ENCODE assay signal across 9 cellular contexts in the genomic region with DNA sequence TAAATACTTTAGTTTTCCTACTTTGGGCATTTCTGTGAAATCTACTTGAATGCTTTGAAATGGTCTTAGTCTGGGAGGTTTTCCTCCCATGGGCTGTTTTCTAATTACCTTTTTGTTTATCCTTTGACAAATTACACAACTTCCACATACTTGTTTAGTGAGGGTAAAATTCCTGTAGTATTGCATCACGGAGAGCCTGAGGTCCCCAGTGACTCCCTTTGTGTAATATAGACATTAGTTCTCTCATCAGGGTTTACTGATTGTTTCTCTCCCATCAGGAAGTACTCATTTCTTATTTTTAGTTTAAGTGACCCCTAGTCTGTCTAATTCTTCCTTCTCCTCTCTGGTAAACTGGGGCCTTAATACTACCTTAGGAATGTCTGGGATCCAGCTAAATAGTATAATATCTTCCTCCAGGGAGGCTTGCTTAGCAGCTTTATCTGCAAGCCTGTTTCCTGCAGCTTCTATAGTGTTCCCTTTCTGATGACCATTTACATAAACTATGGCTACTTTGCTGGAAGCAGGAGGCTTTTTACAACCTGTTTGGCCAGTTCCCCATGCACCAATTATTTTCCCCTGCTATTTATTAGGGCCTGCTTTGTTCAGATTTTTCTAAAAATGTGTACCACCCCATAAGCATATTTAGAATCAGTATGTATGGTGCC.
DNase-seq lines count a peak whose midpoint lies in the region; ATAC-seq and TF ChIP-seq lines count a peak whose summit lies in the region.
"Had no signal": no experiment of that assay in that cellular context is flagged by ENCODE, and none has a peak within 500 bp of the region (broad histone marks: within the 10 kb centered on the region; RNA-seq: fewer than 3 reads in every experiment).

No MANE protein-coding gene starts in this region.

- TF ChIP-seq POLR2A in HCT116 (IDR thresholded peaks at IDR 0.05; ENCODE audit: borderline replicate concordance, extremely low read depth, insufficient read depth, insufficient read length) (no peak), right lobe of liver (IDR thresholded peaks at IDR 0.05) (no peak)

- H3K27me3 ChIP-seq in HCT116 (ENCODE audit: insufficient read depth, low read length) (no peaks in the 10 kb centered on the region), brain microvascular endothelial cell (replicated peaks) (no peaks in the 10 kb centered on the region), right lobe of liver (no peaks in the 10 kb centered on the region)
- H3K27me3 ChIP-seq: heart right ventricle had no signal

- intact Hi-C loops in HCT116 (cut with micrococcal nuclease) (no loop called here), right lobe of liver (cut with DNase I) (no loop called here)

- TF ChIP-seq CTCF in HCT116 (IDR thresholded peaks at IDR 0.05 in 2 of 3, conservative IDR thresholded peaks at IDR 0.05 in 1 of 3; ENCODE audit: borderline replicate concordance in 1 of 3, insufficient read depth in 1 of 3, low read depth in 2 of 3, low read length in 2 of 3) (no peak), brain microvascular endothelial cell (IDR thresholded peaks at IDR 0.05; ENCODE audit: low read depth, low read length, missing control alignments) (no peak), right lobe of liver (IDR thresholded peaks at IDR 0.05) (no peak)

- RAD21 ChIA-PET in HCT116 (lab: Charles Lee; ENCODE audit: low non-redundant PET in 1 of 2, low total read pairs in 2 of 2, uncharacterized antibody in 2 of 2, unreplicated experiment in 2 of 2): no interaction called here

- ATAC-seq in HCT116: no peak
- ATAC-seq in right lobe of liver: peak in 3 of 4 donors; percentile 44 to 83 (median 75)
- no peak for ATAC-seq in GM19463 (IDR thresholded peaks at IDR 0.05; ENCODE audit: unreplicated experiment)
- no peak for ATAC-seq in GM18858 (IDR thresholded peaks at IDR 0.05; ENCODE audit: unreplicated experiment)

- H4K20me1 ChIP-seq in HCT116 (ENCODE audit: insufficient read depth): no peaks in the 10 kb centered on the region

- no peak overlapping the region for H3K9ac ChIP-seq in HCT116 (ENCODE audit: low read length)

- DNase-seq in A172 (ENCODE audit: low spot score): peak; percentile 84
- no peak for DNase-seq in HCT116 (ENCODE audit: low read depth, low spot score)
- DNase-seq in brain microvascular endothelial cell: peak; percentile 66
- DNase-seq in right lobe of liver: no peak
- no peak for DNase-seq in AML-193 (lab: John Stamatoyannopoulos, UW)
- no peak for DNase-seq in NK-92 treated with Interleukin-12 subunit alpha and Interleukin-12 subunit beta, amount 100 ng/mL, for 24 hours (lab: John Stamatoyannopoulos, UW)
- DNase-seq: heart right ventricle had no signal

- H3K4me3 ChIP-seq in HCT116 (replicated peaks in 1 of 2; ENCODE audit: low read depth in 1 of 2, low read length in 2 of 2) (no peak overlapping the region), brain microvascular endothelial cell (ENCODE audit: low read depth, low read length) (no peak overlapping the region), right lobe of liver (no peak overlapping the region)
- H3K4me3 ChIP-seq: heart right ventricle had no signal

- H3K9me3 ChIP-seq in HCT116 (ENCODE audit: control insufficient read depth in 1 of 2, insufficient read depth in 1 of 2, low read depth in 1 of 2, low read length in 2 of 2) (no peaks in the 10 kb centered on the region), right lobe of liver (no peaks in the 10 kb centered on the region)
- H3K9me3 ChIP-seq: heart right ventricle had no signal

- in situ Hi-C loops in brain microvascular endothelial cell (cut with HindIII; ENCODE audit: low pct_ligation_motif_present, low sequenced_read_pairs): no loop called here

- no peak for TF ChIP-seq RAD21 in HCT116 (IDR thresholded peaks at IDR 0.05; ENCODE audit: low read depth)

- H3K9me2 ChIP-seq in HCT116 (ENCODE audit: insufficient read depth): no peaks in the 10 kb centered on the region

- H3K4me2 ChIP-seq in HCT116 (ENCODE audit: low read length): no peak overlapping the region

- no peaks in the 10 kb centered on the region for H3K79me2 ChIP-seq in HCT116 (ENCODE audit: insufficient read depth, low read length)

- POLR2A ChIA-PET in HCT116 (lab: Charles Lee): no interaction called here

- CTCF ChIA-PET in HCT116 (lab: Charles Lee): no interaction called here

- H3K27ac ChIP-seq in HCT116 (ENCODE audit: low read depth, low read length) (no peak overlapping the region), brain microvascular endothelial cell (peak overlapping the region; percentile 55), right lobe of liver (peak overlapping the region in 1 of 3 donors; percentile 12)

- peaks cover 11 to 22% of the 10 kb centered on the region in 2 experiments for H3K4me1 ChIP-seq in HCT116 (ENCODE audit: control insufficient read depth in 1 of 2, insufficient read depth in 2 of 2, low read length in 2 of 2)
- peaks cover 0 to 4% (median 0%) of the 10 kb centered on the region in 4 donors for H3K4me1 ChIP-seq in right lobe of liver

- H3K36me3 ChIP-seq in HCT116 (ENCODE audit: control insufficient read depth in 1 of 2, insufficient read depth in 2 of 2, low read length in 2 of 2): no peaks in the 10 kb centered on the region
- H3K36me3 ChIP-seq in brain microvascular endothelial cell (replicated peaks): no peaks in the 10 kb centered on the region
- H3K36me3 ChIP-seq in right lobe of liver: no peaks in the 10 kb centered on the region
- H3K36me3 ChIP-seq: heart right ventricle had no signal

- H2AFZ ChIP-seq in HCT116 (ENCODE audit: low read depth, low read length, poor library complexity, severe bottlenecking): peak overlapping the region; percentile 20

- WGBS in right lobe of liver (ENCODE audit: insufficient coverage, low coverage, low lambda C conversion rate, missing lambda C conversion rate): 14% methylated on average over 1 of the region's 1 CpG

- BruUV-seq in HCT116 (replicated peaks; lab: Mats Ljungman, UMichigan): no TSS peak

TF ChIP-seq in HCT116, 20 proteins besides CTCF, POLR2A, EP300 and RAD21:
- TF ChIP-seq, protein P1, sequence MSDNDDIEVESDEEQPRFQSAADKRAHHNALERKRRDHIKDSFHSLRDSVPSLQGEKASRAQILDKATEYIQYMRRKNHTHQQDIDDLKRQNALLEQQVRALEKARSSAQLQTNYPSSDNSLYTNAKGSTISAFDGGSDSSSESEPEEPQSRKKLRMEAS (IDR thresholded peaks at IDR 0.05): no peak
- no peak for TF ChIP-seq EZH2phosphoT487 (IDR thresholded peaks at IDR 0.05; ENCODE audit: borderline replicate concordance)
- TF ChIP-seq SIN3A (IDR thresholded peaks at IDR 0.05; ENCODE audit: low read depth): no peak
- no peak for TF ChIP-seq ZNF274 (IDR thresholded peaks at IDR 0.05; ENCODE audit: low read depth, low read length)
- TF ChIP-seq EGR1 (IDR thresholded peaks at IDR 0.05; ENCODE audit: low read depth): no peak
- TF ChIP-seq CBX3 (IDR thresholded peaks at IDR 0.05; ENCODE audit: low read depth): no peak
- TF ChIP-seq ZFX (IDR thresholded peaks at IDR 0.05): no peak
- TF ChIP-seq CEBPB (IDR thresholded peaks at IDR 0.05; ENCODE audit: low read depth): peak; percentile 77; the same call in 1 of the 2 replicates

Comparison
In these comparisons a context has a peak if more than half of its experiments do, and no peak if none do; other contexts are left out.
1. DNase-seq: peak in A172 (single experiment) and brain microvascular endothelial cell (single experiment); none in HCT116 (single experiment), right lobe of liver (0 of 3), AML-193 (0 of 2) and NK-92 treated with Interleukin-12 subunit alpha and Interleukin-12 subunit beta, amount 100 ng/mL, for 24 hours (single experiment).
2. ATAC-seq: peak in right lobe of liver (3 of 4); none in HCT116 (single experiment), GM19463 (single experiment) and GM18858 (single experiment).